ENCODE assay signal across 8 cellular contexts in the genomic region with DNA sequence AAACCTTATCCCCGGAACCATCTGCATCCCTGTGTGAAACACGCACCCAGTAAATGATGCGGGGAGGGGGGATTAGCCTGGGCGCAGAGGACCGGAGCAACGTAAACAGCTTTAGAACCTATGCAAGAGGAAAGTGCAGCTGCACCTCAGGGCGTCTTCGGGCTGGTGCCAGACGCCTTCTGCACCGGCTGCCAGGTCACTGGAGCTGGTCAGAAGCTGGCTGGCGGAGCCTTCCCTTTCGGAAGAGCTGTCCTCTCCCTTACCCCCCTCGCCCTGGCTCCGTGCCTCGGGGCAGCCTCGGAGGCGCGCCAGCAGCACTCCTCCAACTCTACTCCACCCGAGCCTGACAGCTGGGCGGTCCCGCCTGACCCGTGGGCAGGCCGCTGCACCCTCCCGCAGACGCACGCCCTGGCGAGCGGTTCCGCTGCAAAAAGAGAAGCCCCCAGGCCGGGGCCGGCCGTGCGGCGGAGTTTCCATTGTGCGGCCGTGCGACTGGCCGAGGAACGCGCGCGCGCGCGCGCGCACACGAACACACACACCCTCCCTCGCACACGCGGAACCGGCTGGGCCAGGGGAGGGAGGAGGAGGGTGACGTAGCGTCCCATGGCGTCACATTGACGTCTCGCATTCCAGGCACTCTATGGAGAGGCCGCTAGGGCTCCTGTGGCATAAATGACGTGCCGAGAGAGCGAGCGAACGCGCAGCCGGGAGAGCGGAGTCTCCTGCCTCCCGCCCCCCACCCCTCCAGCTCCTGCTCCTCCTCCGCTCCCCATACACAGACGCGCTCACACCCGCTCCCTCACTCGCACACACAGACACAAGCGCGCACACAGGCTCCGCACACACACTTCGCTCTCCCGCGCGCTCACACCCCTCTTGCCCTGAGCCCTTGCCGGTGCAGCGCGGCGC. TPM values are rescaled to one million over a fixed set of nuclear protein-coding genes. Genes with fewer than 3 reads are reported as not detected.
DNase-seq lines count a peak whose midpoint lies in the region; ATAC-seq lines count a peak whose summit lies in the region.

A gene (plus strand): TSS at position 699 of the 909 bp plus-strand sequence. CDS start 6,158 bp downstream, outside the sequence.

- peak; percentile 41 for ATAC-seq in GM21367 (IDR thresholded peaks at IDR 0.05; ENCODE audit: unreplicated experiment)

- WGBS in mesodermal cell (ENCODE audit: insufficient coverage in 2 of 2), 2 experiments: 0% methylated on average over 44 to 45 of the region's 83 CpGs

- H3K4me1 ChIP-seq in endocrine pancreas (ENCODE audit: control insufficient read depth, insufficient read depth, low read length): peaks cover 7% of the 10 kb centered on the region
- H3K4me1 ChIP-seq in mesodermal cell (ENCODE audit: control insufficient read depth, insufficient read depth, low read length, poor library complexity, severe bottlenecking): peaks cover 12% of the 10 kb centered on the region

- peak within 1 kb of the TSS; percentile 92 for H3K9ac ChIP-seq in endocrine pancreas (ENCODE audit: control insufficient read depth, insufficient read depth, low read length)

- no peaks in the 10 kb centered on the region for H3K27me3 ChIP-seq in endocrine pancreas (ENCODE audit: control insufficient read depth, insufficient read depth, low read length)

- no peaks in the 10 kb centered on the region for H3K9me3 ChIP-seq in endocrine pancreas (ENCODE audit: control insufficient read depth, low read length)
- no peaks in the 10 kb centered on the region for H3K9me3 ChIP-seq in mesodermal cell (ENCODE audit: control insufficient read depth, low read length)

- peak; percentile 94 for DNase-seq in COLO829 (ENCODE audit: low spot score)
- DNase-seq in HUDEP-2 (lab: John Stamatoyannopoulos, UW; ENCODE audit: unreplicated experiment in 76 of 76): peak in 74 of 76 experiments; percentile 29 to 87 (median 73)
- peak; percentile 75 for DNase-seq in NOMO-1 treated with dmso at 0.1 percent for 144 hours (lab: John Stamatoyannopoulos, UW; ENCODE audit: unreplicated experiment)
- peak; percentile 95 for DNase-seq in activated CD8-positive, alpha-beta memory T cell treated with anti-CD3 and anti-CD28 coated beads, Interleukin-2, amount 50 U/mL, for 1 hour (ENCODE audit: extremely low read depth)
- peak; percentile 51 for DNase-seq in stimulated activated CD8-positive, alpha-beta memory T cell treated with anti-CD3 and anti-CD28 coated beads, Interleukin-15, amount 100 ng/mL, for 24 hours (ENCODE audit: low read depth)

- H3K27ac ChIP-seq in mesodermal cell (ENCODE audit: low read depth, low read length, severe bottlenecking): peak within 1 kb of the TSS; percentile 87

- H3K36me3 ChIP-seq in endocrine pancreas (ENCODE audit: control insufficient read depth, insufficient read depth, low read length) (no peaks in the 10 kb centered on the region), mesodermal cell (ENCODE audit: control insufficient read depth, insufficient read depth, low read length) (no peaks in the 10 kb centered on the region)

- H3K4me3 ChIP-seq in endocrine pancreas (ENCODE audit: control insufficient read depth, insufficient read depth, low read length) (peak within 1 kb of the TSS; percentile 98), mesodermal cell (ENCODE audit: extremely low read depth, insufficient read depth, low read length, poor library complexity, severe bottlenecking) (peak within 1 kb of the TSS; percentile 71)

RNA-seq across cellular contexts. Expression of the gene that starts here (rescaled TPM):
- 0.96 TPM for polyA plus RNA-seq in mesodermal cell (2013, experiment 1 of 2)
- polyA plus RNA-seq in mesodermal cell (2013, experiment 2 of 2): 0.81 TPM

Comparison
In these comparisons a context has a peak if more than half of its experiments do, and no peak if none do; other contexts are left out.
1. Peak in every context shown above with its lines: DNase-seq, ATAC-seq, H3K4me3 ChIP-seq and H3K27ac ChIP-seq.